Comparison of ENCODE assay signal across 12 cellular contexts in genomic region chr2:88828397-88829137, GRCh38.
A peak's percentile ranks its signal among the peaks of the same experiment; 100 is the strongest.
DNase-seq lines count a peak whose midpoint lies in the region; ATAC-seq, FAIRE-seq and TF ChIP-seq lines count a peak whose summit lies in the region.
"Had no signal": no experiment of that assay in that cellular context is flagged by ENCODE, and none has a peak within 500 bp of the region (broad histone marks: within the 10 kb centered on the region; RNA-seq: fewer than 3 reads in every experiment).

No MANE protein-coding gene starts in this region.

- H3K9me3 ChIP-seq in kidney (ENCODE audit: control insufficient read depth in 1 of 2, low read length in 2 of 2): no peaks in the 10 kb centered on the region

- H4K8ac ChIP-seq in mesendoderm (ENCODE audit: low read depth, low read length): no peak overlapping the region

- H3K27me3 Mint-ChIP-seq in endothelial cell (ENCODE audit: unreplicated experiment): peaks cover 9% of the 10 kb centered on the region
- H3K27me3 Mint-ChIP-seq: naive B cell had no signal

- H3K79me1 ChIP-seq in mesendoderm (ENCODE audit: low read length): no peaks in the 10 kb centered on the region

- H3K27me3 ChIP-seq in mesendoderm (ENCODE audit: insufficient read depth, low read length, poor library complexity): no peaks in the 10 kb centered on the region
- H3K27me3 ChIP-seq: brain microvascular endothelial cell had no signal

- H3K27ac Mint-ChIP-seq in endothelial cell (ENCODE audit: unreplicated experiment): peak overlapping the region; percentile 61
- no peak overlapping the region for H3K27ac Mint-ChIP-seq in stimulated activated effector memory CD8-positive, alpha-beta T cell treated with anti-CD3 and anti-CD28 coated beads, Interleukin-12 subunit alpha, Interleukin-12 subunit beta, amount 100 ng/mL, for 72 hours

- no peak overlapping the region for H3K27ac ChIP-seq in kidney (ENCODE audit: low read depth in 2 of 2, low read length in 2 of 2)
- H3K27ac ChIP-seq in mesendoderm (ENCODE audit: low read depth, low read length): no peak overlapping the region
- H3K27ac ChIP-seq: brain microvascular endothelial cell had no signal

- FAIRE-seq in kidney (lab: Jason Lieb, UNC): no peak

- H3K4ac ChIP-seq in mesendoderm (ENCODE audit: low read depth, low read length): no peak overlapping the region

- H3K9ac ChIP-seq in kidney (ENCODE audit: low read length in 2 of 2) (no peak overlapping the region), mesendoderm (ENCODE audit: low read length) (no peak overlapping the region)

- WGBS in mesendoderm (ENCODE audit: extremely low coverage, insufficient coverage, low lambda C conversion rate): no CpG with 5 or more reads among the region's 13 CpGs

- no peak overlapping the region for H3K23ac ChIP-seq in mesendoderm (ENCODE audit: low read length)

- no peaks in the 10 kb centered on the region for H3K36me3 ChIP-seq in kidney (ENCODE audit: control insufficient read depth in 1 of 2, insufficient read depth in 2 of 2, low read length in 2 of 2)
- no peaks in the 10 kb centered on the region for H3K36me3 ChIP-seq in mesendoderm (ENCODE audit: control insufficient read depth, insufficient read depth, low read length)
- H3K36me3 ChIP-seq: brain microvascular endothelial cell had no signal

- no peak overlapping the region for H3K56ac ChIP-seq in mesendoderm (ENCODE audit: low read length)

- H3K4me1 ChIP-seq in kidney (ENCODE audit: control insufficient read depth in 1 of 2, insufficient read depth in 1 of 2, low read depth in 1 of 2, low read length in 2 of 2): no peaks in the 10 kb centered on the region
- no peaks in the 10 kb centered on the region for H3K4me1 ChIP-seq in mesendoderm (ENCODE audit: control insufficient read depth, low read depth, low read length)

- H3K4me3 ChIP-seq in kidney (ENCODE audit: low read length in 2 of 2): no peak overlapping the region
- no peak overlapping the region for H3K4me3 ChIP-seq in mesendoderm (ENCODE audit: low read length)

- no peak overlapping the region for H3K4me2 ChIP-seq in mesendoderm (ENCODE audit: low read length)

- H2BK5ac ChIP-seq in mesendoderm (ENCODE audit: low read length): no peak overlapping the region

- H3K18ac ChIP-seq in mesendoderm (ENCODE audit: low read length): no peak overlapping the region

- intact Hi-C loops in kidney (cut with DNase I): no loop called here

- H3K9me3 Mint-ChIP-seq in endothelial cell (ENCODE audit: unreplicated experiment): no peaks in the 10 kb centered on the region
- H3K9me3 Mint-ChIP-seq in stimulated activated effector memory CD8-positive, alpha-beta T cell treated with anti-CD3 and anti-CD28 coated beads, Interleukin-12 subunit alpha, Interleukin-12 subunit beta, amount 100 ng/mL, for 72 hours: no peaks in the 10 kb centered on the region
- H3K9me3 Mint-ChIP-seq: naive B cell had no signal

- no peak overlapping the region for H2BK15ac ChIP-seq in mesendoderm (replicated peaks; ENCODE audit: low read depth)

- H3K36me3 Mint-ChIP-seq in endothelial cell (ENCODE audit: low read depth, unreplicated experiment): no peaks in the 10 kb centered on the region
- no peaks in the 10 kb centered on the region for H3K36me3 Mint-ChIP-seq in stimulated activated effector memory CD8-positive, alpha-beta T cell treated with anti-CD3 and anti-CD28 coated beads, Interleukin-12 subunit alpha, Interleukin-12 subunit beta, amount 100 ng/mL, for 72 hours
- H3K36me3 Mint-ChIP-seq: naive B cell had no signal

- TF ChIP-seq CTCF in endothelial cell (IDR thresholded peaks at IDR 0.05; ENCODE audit: unreplicated experiment) (no peak), kidney (IDR thresholded peaks at IDR 0.05; ENCODE audit: borderline replicate concordance, extremely low read depth, insufficient read depth) (no peak)

- no peak overlapping the region for H3K4me3 Mint-ChIP-seq in endothelial cell (ENCODE audit: unreplicated experiment)
- H3K4me3 Mint-ChIP-seq in stimulated activated effector memory CD8-positive, alpha-beta T cell treated with anti-CD3 and anti-CD28 coated beads, Interleukin-12 subunit alpha, Interleukin-12 subunit beta, amount 100 ng/mL, for 72 hours: no peak overlapping the region

- H4K5ac ChIP-seq in mesendoderm (ENCODE audit: low read length): no peak overlapping the region

- DNase-seq in COR-L47 (lab: John Stamatoyannopoulos, UW) (peak; percentile 31), NCI-H1092 treated with DMSO at 0.1 percent for 48 hours (lab: John Stamatoyannopoulos, UW) (peak; percentile 68), endothelial cell (ENCODE audit: low spot score) (no peak), kidney (peak; percentile 71), mesendoderm (no peak), NCI-H187 treated with DMSO at 0.1 percent for 48 hours (lab: John Stamatoyannopoulos, UW) (no peak)
- DNase-seq in stimulated activated effector memory CD8-positive, alpha-beta T cell treated with anti-CD3 and anti-CD28 coated beads, Interleukin-12 subunit alpha, Interleukin-12 subunit beta, amount 100 ng/mL, for 72 hours (ENCODE audit: low spot score in 2 of 2): no peak
- DNase-seq: activated CD4-positive, alpha-beta T cell treated with anti-CD3 and anti-CD28 coated beads, Interleukin-2, amount 50 U/mL, for 48 hours; brain microvascular endothelial cell; naive B cell; NCI-H1694 treated with DMSO at 0.1 percent for 48 hours had no signal

- H2BK120ac ChIP-seq in mesendoderm (ENCODE audit: low read depth, low read length): no peak overlapping the region

- H3K4me1 Mint-ChIP-seq in endothelial cell (ENCODE audit: unreplicated experiment): peaks cover 12% of the 10 kb centered on the region
- no peaks in the 10 kb centered on the region for H3K4me1 Mint-ChIP-seq in stimulated activated effector memory CD8-positive, alpha-beta T cell treated with anti-CD3 and anti-CD28 coated beads, Interleukin-12 subunit alpha, Interleukin-12 subunit beta, amount 100 ng/mL, for 72 hours

- ATAC-seq in HG03571 (IDR thresholded peaks at IDR 0.05; ENCODE audit: unreplicated experiment): no peak
- ATAC-seq in stimulated activated effector memory CD8-positive, alpha-beta T cell treated with anti-CD3 and anti-CD28 coated beads, Interleukin-12 subunit alpha, Interleukin-12 subunit beta, amount 100 ng/mL, for 72 hours: no peak

- no peak overlapping the region for H2AK5ac ChIP-seq in mesendoderm (ENCODE audit: low read length)

- H3K79me2 ChIP-seq in mesendoderm (ENCODE audit: control insufficient read depth, insufficient read depth, low read length): no peaks in the 10 kb centered on the region

Comparison
In these comparisons a context has a peak if more than half of its experiments do, and no peak if none do; other contexts are left out.
1. DNase-seq: peak in COR-L47 (single experiment), NCI-H1092 treated with DMSO at 0.1 percent for 48 hours (single experiment) and kidney (single experiment); none in endothelial cell (single experiment), mesendoderm (single experiment), NCI-H187 treated with DMSO at 0.1 percent for 48 hours (single experiment) and stimulated activated effector memory CD8-positive, alpha-beta T cell treated with anti-CD3 and anti-CD28 coated beads, Interleukin-12 subunit alpha, Interleukin-12 subunit beta, amount 100 ng/mL, for 72 hours (0 of 2).